22 cellular contexts compared by ENCODE assay signal in genomic region chr3:141355242-141355641, GRCh38.
"Had no signal": no experiment of that assay in that cellular context is flagged by ENCODE, and none has a peak within 500 bp of the region (broad histone marks: within the 10 kb centered on the region; RNA-seq: fewer than 3 reads in every experiment).

No MANE protein-coding gene starts in this region.

- H3K4me3 ChIP-seq: dorsolateral prefrontal cortex, esophagus muscularis mucosa, gastrocnemius medialis, lung, right atrium auricular region, stomach, thoracic aorta, transverse colon had no signal

- H3K4me3 Mint-ChIP-seq: naive thymus-derived CD4-positive, alpha-beta T cell; nephron progenitor cell had no signal

- H3K9me3 ChIP-seq: esophagus muscularis mucosa, gastrocnemius medialis, right atrium auricular region, stomach, thoracic aorta, transverse colon had no signal

- H3K27me3 ChIP-seq: dorsolateral prefrontal cortex, esophagus muscularis mucosa, gastrocnemius medialis, right atrium auricular region, stomach, transverse colon had no signal

- H3K27ac ChIP-seq: dorsolateral prefrontal cortex, epithelial cell of prostate, esophagus muscularis mucosa, gastrocnemius medialis, right atrium auricular region, stomach, thoracic aorta, transverse colon had no signal

- FAIRE-seq: endometrium, kidney, small intestine had no signal

- H3K4me1 Mint-ChIP-seq: naive thymus-derived CD4-positive, alpha-beta T cell had no signal

- H3K36me3 ChIP-seq: esophagus muscularis mucosa, gastrocnemius medialis, right atrium auricular region, stomach, thoracic aorta, transverse colon had no signal

- ATAC-seq: gastrocnemius medialis; left cardiac atrium; left ventricle myocardium superior; naive thymus-derived CD4-positive, alpha-beta T cell had no signal

- DNase-seq: cortex of kidney; dorsolateral prefrontal cortex; effector memory CD4-positive, alpha-beta T cell; gastrocnemius medialis; kidney; left cardiac atrium; left ventricle myocardium superior; naive thymus-derived CD4-positive, alpha-beta T cell; nephron progenitor cell; posterior cingulate gyrus; small intestine; stimulated activated CD4-positive, alpha-beta T cell treated with anti-CD3 and anti-CD28 coated beads, Interleukin-12 subunit alpha, Interleukin-12 subunit beta, amount 100 ng/mL, for 4 hours; stimulated activated naive CD4-positive, alpha-beta T cell; stomach; substantia nigra; transverse colon had no signal

- H3K27ac Mint-ChIP-seq: naive thymus-derived CD4-positive, alpha-beta T cell; nephron progenitor cell had no signal

- H3K36me3 Mint-ChIP-seq: naive thymus-derived CD4-positive, alpha-beta T cell had no signal

- H3K4me1 ChIP-seq: esophagus muscularis mucosa, gastrocnemius medialis, right atrium auricular region, stomach had no signal
